In the genomic region with DNA sequence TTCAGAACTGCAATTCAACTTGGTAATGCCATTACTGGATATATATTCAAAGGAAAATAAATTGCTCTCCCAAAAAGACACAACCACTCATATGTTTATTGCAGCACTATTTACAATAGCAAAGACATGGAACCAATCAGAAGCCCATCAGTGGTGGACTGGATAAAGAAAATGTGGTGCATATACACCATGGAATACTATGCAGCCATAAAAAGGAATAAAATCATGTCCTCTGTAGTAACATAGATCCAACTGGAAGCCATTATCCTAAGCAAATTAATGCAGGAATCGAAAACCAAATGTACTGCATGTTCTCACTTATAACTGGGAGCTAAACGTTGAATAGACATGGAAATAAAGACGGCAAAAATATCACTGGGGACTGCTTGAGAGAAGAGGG, we compare ENCODE assay signal across 39 cellular contexts.
"Had no signal": no experiment of that assay in that cellular context is flagged by ENCODE, and none has a peak within 500 bp of the region (broad histone marks: within the 10 kb centered on the region; RNA-seq: fewer than 3 reads in every experiment).

No MANE protein-coding gene starts in this region.

- ATAC-seq: activated naive CD4-positive, alpha-beta T cell treated with anti-CD3 and anti-CD28 coated beads, Interleukin-2, amount 50 U/mL, for 72 hours; activated naive CD8-positive, alpha-beta T cell treated with anti-CD3 and anti-CD28 coated beads, Interleukin-2, amount 50 U/mL, for 24 hours; activated T-cell treated with anti-CD3 and anti-CD28 coated beads, Interleukin-2, amount 50 U/mL, for 4 hours; activated T-cell treated with anti-CD3 and anti-CD28 coated beads, Interleukin-2, amount 50 U/mL, for 72 hours; activated T-helper 17 cell treated with anti-CD3 and anti-CD28 coated beads, Interleukin-2, amount 50 U/mL, for 72 hours; body of pancreas had no signal

- H3K27me3 ChIP-seq: adrenal gland, ascending aorta, brain microvascular endothelial cell, breast epithelium, cardiac muscle cell had no signal

- H3K9me3 ChIP-seq: adrenal gland, ascending aorta, body of pancreas had no signal

- H3K4me1 Mint-ChIP-seq: activated naive CD4-positive, alpha-beta T cell treated with anti-CD3 and anti-CD28 coated beads, Interleukin-2, amount 10 ng/mL, durations not matched to agents 7 days and 5 days; activated naive CD4-positive, alpha-beta T cell treated with anti-CD3 and anti-CD28 coated beads, Interleukin-2, amount 50 U/mL, for 24 hours; activated naive CD8-positive, alpha-beta T cell treated with anti-CD3 and anti-CD28 coated beads for 36 hours; activated naive CD8-positive, alpha-beta T cell treated with anti-CD3 and anti-CD28 coated beads, Interleukin-2, amount 10 ng/mL, durations not matched to agents 7 days and 5 days; activated naive CD8-positive, alpha-beta T cell treated with anti-CD3 and anti-CD28 coated beads, Interleukin-2, amount 50 U/mL, for 24 hours; activated T-helper 17 cell treated with anti-CD3 and anti-CD28 coated beads, Interleukin-2, amount 50 U/mL, for 72 hours; central memory CD8-positive, alpha-beta T cell had no signal

- H3K4me1 ChIP-seq: ascending aorta, breast epithelium had no signal

- FAIRE-seq: astrocyte, bronchial epithelial cell had no signal

- H3K36me3 Mint-ChIP-seq: activated naive CD4-positive, alpha-beta T cell treated with anti-CD3 and anti-CD28 coated beads, Interleukin-2, amount 10 ng/mL, durations not matched to agents 7 days and 5 days; activated naive CD4-positive, alpha-beta T cell treated with anti-CD3 and anti-CD28 coated beads, Interleukin-2, amount 50 U/mL, for 24 hours; activated naive CD8-positive, alpha-beta T cell; activated naive CD8-positive, alpha-beta T cell treated with anti-CD3 and anti-CD28 coated beads for 36 hours; activated naive CD8-positive, alpha-beta T cell treated with anti-CD3 and anti-CD28 coated beads, Interleukin-2, amount 10 ng/mL, durations not matched to agents 7 days and 5 days; brain had no signal

- H3K27ac ChIP-seq: adrenal gland, ascending aorta, body of pancreas, brain microvascular endothelial cell, breast epithelium, cardiac muscle cell had no signal

- H3K36me3 ChIP-seq: adrenal gland, ascending aorta, brain microvascular endothelial cell, breast epithelium, cardiac muscle cell had no signal

- H3K9me3 Mint-ChIP-seq: activated naive CD4-positive, alpha-beta T cell treated with anti-CD3 and anti-CD28 coated beads for 36 hours; activated naive CD4-positive, alpha-beta T cell treated with anti-CD3 and anti-CD28 coated beads, Interleukin-2, amount 10 ng/mL, durations not matched to agents 7 days and 5 days; activated naive CD4-positive, alpha-beta T cell treated with anti-CD3 and anti-CD28 coated beads, Interleukin-2, amount 50 U/mL, for 24 hours; activated naive CD4-positive, alpha-beta T cell treated with anti-CD3 and anti-CD28 coated beads, Interleukin-2, amount 50 U/mL, for 72 hours; activated naive CD8-positive, alpha-beta T cell treated with anti-CD3 and anti-CD28 coated beads, Interleukin-2, amount 10 ng/mL, durations not matched to agents 7 days and 5 days; activated naive CD8-positive, alpha-beta T cell treated with anti-CD3 and anti-CD28 coated beads, Interleukin-2, amount 50 U/mL, for 24 hours; activated T-cell treated with anti-CD3 and anti-CD28 coated beads, Interleukin-2, amount 50 U/mL, for 24 hours; activated T-cell treated with anti-CD3 and anti-CD28 coated beads, Interleukin-2, amount 50 U/mL, for 4 hours; activated T-cell treated with anti-CD3 and anti-CD28 coated beads, Interleukin-2, amount 50 U/mL, for 72 hours; activated T-helper 1 cell treated with anti-CD3 and anti-CD28 coated beads, Interleukin-12 subunit alpha, Interleukin-12 subunit beta, Interleukin-2, Interleukin-4 antibody, amounts not matched to agents 30 ng/mL and 10 ng/mL and 1 ng/mL, durations not matched to agents 14 hours and 24 hours and 36 hours; activated T-helper 17 cell treated with anti-CD3 and anti-CD28 coated beads, Interleukin-2, amount 50 U/mL, for 72 hours; activated T-helper 2 cell treated with anti-CD3 and anti-CD28 coated beads, Interferon-gamma antibody, Interleukin-2, Interleukin-4, amounts not matched to agents 10 μg/mL and 5 μg/mL and 100 μg/mL, durations not matched to agents 14 hours and 24 hours and 36 hours; central memory CD8-positive, alpha-beta T cell had no signal

- H3K4me3 ChIP-seq: adrenal gland, ascending aorta, body of pancreas, breast epithelium, cardiac muscle cell had no signal

- DNase-seq: activated effector memory CD4-positive, alpha-beta T cell treated with anti-CD3 and anti-CD28 coated beads, Interleukin-2, amount 50 U/mL, for 16 hours; activated effector memory CD4-positive, alpha-beta T cell treated with Interleukin-2 at 50 U/mL for 16 hours; activated gamma-delta T cell; activated gamma-delta T cell treated with Interleukin-2 at 50 U/mL for 16 hours; activated naive CD4-positive, alpha-beta T cell; activated naive CD4-positive, alpha-beta T cell treated with anti-CD3 and anti-CD28 coated beads for 36 hours; activated naive CD4-positive, alpha-beta T cell treated with anti-CD3 and anti-CD28 coated beads, Interleukin-2, amount 10 ng/mL, durations not matched to agents 7 days and 5 days; activated naive CD4-positive, alpha-beta T cell treated with anti-CD3 and anti-CD28 coated beads, Interleukin-2, amount 50 U/mL, for 16 hours; activated naive CD4-positive, alpha-beta T cell treated with Interleukin-2 at 50 U/mL for 16 hours; activated naive CD8-positive, alpha-beta T cell treated with anti-CD3 and anti-CD28 coated beads for 36 hours; activated naive CD8-positive, alpha-beta T cell treated with anti-CD3 and anti-CD28 coated beads, Interleukin-2, amount 10 ng/mL, durations not matched to agents 7 days and 5 days; activated naive CD8-positive, alpha-beta T cell treated with anti-CD3 and anti-CD28 coated beads, Interleukin-2, amount 50 U/mL, for 24 hours; activated T-cell treated with anti-CD3 and anti-CD28 coated beads, Interleukin-2, amount 50 U/mL, for 24 hours; activated T-cell treated with anti-CD3 and anti-CD28 coated beads, Interleukin-2, amount 50 U/mL, for 4 hours; activated T-cell treated with anti-CD3 and anti-CD28 coated beads, Interleukin-2, amount 50 U/mL, for 48 hours; activated T-cell treated with anti-CD3 and anti-CD28 coated beads, Interleukin-2, amount 50 U/mL, for 72 hours; adrenal gland; amniotic stem cell; amygdala; anterior cingulate cortex; aorta; body of pancreas; brain microvascular endothelial cell; caudate nucleus; central memory CD4-positive, alpha-beta T cell; cerebellar nuclear complex had no signal

- H3K27ac Mint-ChIP-seq: activated naive CD4-positive, alpha-beta T cell treated with anti-CD3 and anti-CD28 coated beads for 36 hours; activated naive CD4-positive, alpha-beta T cell treated with anti-CD3 and anti-CD28 coated beads, Interleukin-2, amount 10 ng/mL, durations not matched to agents 7 days and 5 days; activated naive CD4-positive, alpha-beta T cell treated with anti-CD3 and anti-CD28 coated beads, Interleukin-2, amount 50 U/mL, for 24 hours; activated naive CD4-positive, alpha-beta T cell treated with anti-CD3 and anti-CD28 coated beads, Interleukin-2, amount 50 U/mL, for 72 hours; activated naive CD8-positive, alpha-beta T cell; activated naive CD8-positive, alpha-beta T cell treated with anti-CD3 and anti-CD28 coated beads for 36 hours; activated naive CD8-positive, alpha-beta T cell treated with anti-CD3 and anti-CD28 coated beads, Interleukin-2, amount 10 ng/mL, durations not matched to agents 7 days and 5 days; activated naive CD8-positive, alpha-beta T cell treated with anti-CD3 and anti-CD28 coated beads, Interleukin-2, amount 50 U/mL, for 24 hours; activated T-cell treated with anti-CD3 and anti-CD28 coated beads, Interleukin-2, amount 50 U/mL, for 24 hours; activated T-cell treated with anti-CD3 and anti-CD28 coated beads, Interleukin-2, amount 50 U/mL, for 72 hours; activated T-helper 1 cell treated with anti-CD3 and anti-CD28 coated beads, Interleukin-12 subunit alpha, Interleukin-12 subunit beta, Interleukin-2, Interleukin-4 antibody, amounts not matched to agents 30 ng/mL and 10 ng/mL and 1 ng/mL, durations not matched to agents 14 hours and 24 hours and 36 hours; activated T-helper 17 cell treated with anti-CD3 and anti-CD28 coated beads, Interleukin-2, amount 50 U/mL, for 72 hours; activated T-helper 2 cell treated with anti-CD3 and anti-CD28 coated beads, Interferon-gamma antibody, Interleukin-2, Interleukin-4, amounts not matched to agents 10 μg/mL and 5 μg/mL and 100 μg/mL, durations not matched to agents 14 hours and 24 hours and 36 hours had no signal

- H3K4me3 Mint-ChIP-seq: activated naive CD4-positive, alpha-beta T cell treated with anti-CD3 and anti-CD28 coated beads for 36 hours; activated naive CD4-positive, alpha-beta T cell treated with anti-CD3 and anti-CD28 coated beads, Interleukin-2, amount 10 ng/mL, durations not matched to agents 7 days and 5 days; activated naive CD4-positive, alpha-beta T cell treated with anti-CD3 and anti-CD28 coated beads, Interleukin-2, amount 50 U/mL, for 24 hours; activated naive CD8-positive, alpha-beta T cell; activated naive CD8-positive, alpha-beta T cell treated with anti-CD3 and anti-CD28 coated beads for 36 hours; activated naive CD8-positive, alpha-beta T cell treated with anti-CD3 and anti-CD28 coated beads, Interleukin-2, amount 10 ng/mL, durations not matched to agents 7 days and 5 days; activated naive CD8-positive, alpha-beta T cell treated with anti-CD3 and anti-CD28 coated beads, Interleukin-2, amount 50 U/mL, for 24 hours; activated T-cell treated with anti-CD3 and anti-CD28 coated beads, Interleukin-2, amount 50 U/mL, for 24 hours; activated T-cell treated with anti-CD3 and anti-CD28 coated beads, Interleukin-2, amount 50 U/mL, for 4 hours; activated T-cell treated with anti-CD3 and anti-CD28 coated beads, Interleukin-2, amount 50 U/mL, for 72 hours; activated T-helper 1 cell treated with anti-CD3 and anti-CD28 coated beads, Interleukin-12 subunit alpha, Interleukin-12 subunit beta, Interleukin-2, Interleukin-4 antibody, amounts not matched to agents 30 ng/mL and 10 ng/mL and 1 ng/mL, durations not matched to agents 14 hours and 24 hours and 36 hours; activated T-helper 17 cell treated with anti-CD3 and anti-CD28 coated beads, Interleukin-2, amount 50 U/mL, for 72 hours; brain; central memory CD8-positive, alpha-beta T cell had no signal
